ENCODE assay signal across 13 cellular contexts in the genomic region with DNA sequence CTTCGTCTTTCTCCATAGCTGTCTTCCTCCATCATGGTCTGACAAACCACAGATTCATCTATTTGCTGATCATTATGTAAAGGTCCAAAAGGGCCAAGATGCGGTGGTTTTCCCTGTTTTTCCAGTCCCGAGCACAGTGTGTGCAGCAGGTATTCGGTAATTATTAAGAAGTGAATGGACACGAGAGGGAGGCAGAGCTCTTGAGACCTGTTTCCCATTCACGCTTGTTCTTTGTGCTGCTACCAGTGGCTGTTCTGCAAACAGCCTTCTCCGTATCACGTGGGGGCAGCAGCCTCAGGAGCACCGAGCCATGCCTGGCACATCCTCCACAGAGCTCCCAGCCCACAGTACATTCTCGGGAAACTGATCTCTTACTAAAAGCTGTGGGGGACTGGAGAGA. TPM values are rescaled to one million over a fixed set of nuclear protein-coding genes. Genes with fewer than 3 reads are reported as not detected.
DNase-seq lines count a peak whose midpoint lies in the region; ATAC-seq, FAIRE-seq and TF ChIP-seq lines count a peak whose summit lies in the region.
"Had no signal": no experiment of that assay in that cellular context is flagged by ENCODE, and none has a peak within 500 bp of the region (broad histone marks: within the 10 kb centered on the region; RNA-seq: fewer than 3 reads in every experiment).

No MANE protein-coding gene starts in this region.

- no peak for TF ChIP-seq POLR2A in thyroid gland (IDR thresholded peaks at IDR 0.05)

- DNase-seq in activated CD8-positive, alpha-beta memory T cell treated with anti-CD3 and anti-CD28 coated beads for 24 hours = peak; percentile 19
- no peak for DNase-seq in activated CD8-positive, alpha-beta memory T cell treated with anti-CD3 and anti-CD28 coated beads, Interleukin-2, amount 50 U/mL, for 4 hours
- no peak for DNase-seq in Panc1 (ENCODE audit: low read depth, low spot score)
- DNase-seq in kidney = no peak
- peak; percentile 74 for DNase-seq in thyroid gland
- DNase-seq: right lobe of liver, T-helper 9 cell had no signal

- H3K27me3 ChIP-seq in Panc1 (ENCODE audit: control insufficient read depth, insufficient read depth, low read length) (no peaks in the 10 kb centered on the region), thyroid gland (no peaks in the 10 kb centered on the region)
- H3K27me3 ChIP-seq: right lobe of liver had no signal

- POLR2A ChIA-PET in Panc1 (lab: Charles Lee) = no interaction called here

- H3K9ac ChIP-seq in kidney (ENCODE audit: low read length in 2 of 2) = no peak overlapping the region

- CTCF ChIA-PET in Panc1 (lab: Charles Lee) = no interaction called here

- BruUV-seq in Panc1 (replicated peaks; lab: Mats Ljungman, UMichigan) = no TSS peak

- H3K4me1 ChIP-seq in Panc1 (ENCODE audit: control insufficient read depth, insufficient read depth, low read length) = no peaks in the 10 kb centered on the region
- peaks cover 0 to under 1% of the 10 kb centered on the region in 2 donors for H3K4me1 ChIP-seq in kidney (ENCODE audit: control insufficient read depth in 1 of 2, insufficient read depth in 1 of 2, low read depth in 1 of 2, low read length in 2 of 2)
- H3K4me1 ChIP-seq in thyroid gland = no peaks in the 10 kb centered on the region

- in situ Hi-C loops in Panc1 (cut with HindIII; ENCODE audit: low pct_unique_long_range_greater_than_20kb, low sequenced_read_pairs) = no loop called here

- ATAC-seq in Panc1 (peak; percentile 62; the same call in 1 of the 2 replicates), GM19397 (IDR thresholded peaks at IDR 0.05; ENCODE audit: unreplicated experiment) (no peak), HG02571 (IDR thresholded peaks at IDR 0.05; ENCODE audit: unreplicated experiment) (no peak), GM19023 (IDR thresholded peaks at IDR 0.05; ENCODE audit: unreplicated experiment) (no peak)
- ATAC-seq: right lobe of liver had no signal

- WGBS in thyroid gland, 2 donors = 30 to 54% methylated on average over 10 of the region's 10 CpGs

- H3K4me3 ChIP-seq in Panc1 (ENCODE audit: low read depth in 2 of 2, low read length in 2 of 2) (no peak overlapping the region), kidney (ENCODE audit: low read length in 2 of 2) (peak overlapping the region in 1 of 2 donors; percentile 9), thyroid gland (replicated peaks in 1 of 3) (no peak overlapping the region)
- H3K4me3 ChIP-seq: right lobe of liver had no signal

- H3K36me3 ChIP-seq in Panc1 (ENCODE audit: control insufficient read depth, insufficient read depth, low read length) (no peaks in the 10 kb centered on the region), kidney (ENCODE audit: control insufficient read depth in 1 of 2, insufficient read depth in 2 of 2, low read length in 2 of 2) (no peaks in the 10 kb centered on the region), thyroid gland (no peaks in the 10 kb centered on the region)
- H3K36me3 ChIP-seq: right lobe of liver had no signal

- no peaks in the 10 kb centered on the region for H3K9me3 ChIP-seq in Panc1 (ENCODE audit: control insufficient read depth, insufficient read depth, low read depth, low read length)
- no peaks in the 10 kb centered on the region for H3K9me3 ChIP-seq in kidney (ENCODE audit: control insufficient read depth in 1 of 2, low read length in 2 of 2)
- no peaks in the 10 kb centered on the region for H3K9me3 ChIP-seq in thyroid gland
- H3K9me3 ChIP-seq: right lobe of liver had no signal

- intact Hi-C loops in Panc1 (cut with micrococcal nuclease; ENCODE audit: unreplicated experiment) = no loop called here
- intact Hi-C loops in kidney (cut with DNase I) = no loop called here
- intact Hi-C loops in thyroid gland (cut with DNase I) = no loop called here

- TF ChIP-seq CTCF in Panc1 (IDR thresholded peaks at IDR 0.05) (no peak), kidney (IDR thresholded peaks at IDR 0.05; ENCODE audit: borderline replicate concordance, extremely low read depth, insufficient read depth) (peak; percentile 43), thyroid gland (IDR thresholded peaks at IDR 0.05) (peak in 3 of 6 experiments; percentile 29 to 56 (median 43))

- no peak for FAIRE-seq in kidney (lab: Jason Lieb, UNC)
- FAIRE-seq: islet of Langerhans had no signal

- H3K27ac ChIP-seq in Panc1 (ENCODE audit: low read length) (no peak overlapping the region), kidney (ENCODE audit: low read depth in 2 of 2, low read length in 2 of 2) (no peak overlapping the region), thyroid gland (no peak overlapping the region)
- H3K27ac ChIP-seq: right lobe of liver had no signal

RNA-seq across cellular contexts. Expression of gene CCDC70, which starts 50.3 kb away (rescaled TPM):
- total RNA-seq in Panc1 (2021; ENCODE audit: unreplicated experiment) = not detected
- not detected for polyA plus RNA-seq in Panc1 (2012; ENCODE audit: insufficient read length)
- total RNA-seq in kidney = not detected
- polyA plus RNA-seq in kidney (ENCODE audit: insufficient read depth, low read depth, low replicate concordance) = not detected
- under 1 TPM in 1 of 4 donors, not detected in 3; 0.40 TPM for total RNA-seq in thyroid gland
- total RNA-seq: activated T-helper 1 cell treated with anti-CD3 and anti-CD28 coated beads, Interleukin-12 subunit alpha, Interleukin-12 subunit beta, Interleukin-2, Interleukin-4 antibody, amounts not matched to agents 30 ng/mL and 10 ng/mL and 1 ng/mL, durations not matched to agents 14 hours and 24 hours and 36 hours; right lobe of liver had no signal
- polyA plus RNA-seq: AG04450 had no signal

Comparison
In these comparisons a context has a peak if more than half of its experiments do, and no peak if none do; other contexts are left out.
1. DNase-seq: peak in activated CD8-positive, alpha-beta memory T cell treated with anti-CD3 and anti-CD28 coated beads for 24 hours (single experiment) and thyroid gland (2 of 2); none in activated CD8-positive, alpha-beta memory T cell treated with anti-CD3 and anti-CD28 coated beads, Interleukin-2, amount 50 U/mL, for 4 hours (single experiment), Panc1 (single experiment) and kidney (single experiment).